ENCODE assay signal across 30 cellular contexts in genomic region chr19:29568036-29568788, GRCh38. TPM values are rescaled to one million over a fixed set of nuclear protein-coding genes. Genes with fewer than 3 reads are reported as not detected.
A peak's percentile ranks its signal among the peaks of the same experiment; 100 is the strongest.
DNase-seq lines count a peak whose midpoint lies in the region; ATAC-seq, FAIRE-seq and TF ChIP-seq lines count a peak whose summit lies in the region.
"Had no signal": no experiment of that assay in that cellular context is flagged by ENCODE, and none has a peak within 500 bp of the region (broad histone marks: within the 10 kb centered on the region; RNA-seq: fewer than 3 reads in every experiment).

No MANE protein-coding gene starts in this region.

- TF ChIP-seq EP300 in H1 (IDR thresholded peaks at IDR 0.05; ENCODE audit: borderline replicate concordance in 1 of 2, low read depth in 2 of 2, low read length in 2 of 2), result no peak

- no peak overlapping the region for H3K4me3 ChIP-seq in Panc1 (ENCODE audit: low read depth in 2 of 2, low read length in 2 of 2)
- no peak overlapping the region for H3K4me3 ChIP-seq in H1 (ENCODE audit: extremely low read depth in 1 of 4, insufficient read depth in 2 of 4, low read depth in 3 of 4, low read length in 4 of 4)
- H3K4me3 ChIP-seq: BLaER1 treated with 17β-estradiol and CSF1 and Interleukin-3, amounts not matched to agents 10 nM and 100 nM had no signal

- no peak overlapping the region for H3K4me3 Mint-ChIP-seq in activated CD8-positive, alpha-beta memory T cell treated with anti-CD3 and anti-CD28 coated beads, Interleukin-2, amount 10 ng/mL, durations not matched to agents 7 days and 5 days
- H3K4me3 Mint-ChIP-seq: CD4-positive, alpha-beta T cell had no signal

- POLR2A ChIA-PET in Panc1 (lab: Charles Lee), result interaction anchor here (0.6 kb wide), 1 partner anchor 1551 kb away, joined by 4 read pairs; no protein-coding TSS in a partner anchor
- POLR2A ChIA-PET in H1 (lab: Charles Lee; ENCODE audit: partially characterized antibody), result no interaction called here

- H4K20me1 ChIP-seq in H1 (replicated peaks in 1 of 2; ENCODE audit: control insufficient read depth in 1 of 2, insufficient read depth in 2 of 2, low read length in 2 of 2), result peaks cover 0 to 4% of the 10 kb centered on the region in 2 experiments
- H4K20me1 ChIP-seq: BLaER1 treated with 17β-estradiol and CSF1 and Interleukin-3, amounts not matched to agents 10 nM and 100 nM had no signal

- intact Hi-C loops in Panc1 (cut with micrococcal nuclease; ENCODE audit: unreplicated experiment), result no loop called here

- H2BK120ac ChIP-seq in H1 (replicated peaks; ENCODE audit: low read depth, low read length), result no peak overlapping the region

- H3K27ac ChIP-seq in Panc1 (ENCODE audit: low read length), result no peak overlapping the region
- no peak overlapping the region for H3K27ac ChIP-seq in H1 (ENCODE audit: low read depth, low read length)
- H3K27ac ChIP-seq: BLaER1 treated with 17β-estradiol and CSF1 and Interleukin-3, amounts not matched to agents 10 nM and 100 nM; RWPE1 had no signal

- no peak overlapping the region for H3K27ac Mint-ChIP-seq in activated CD8-positive, alpha-beta memory T cell treated with anti-CD3 and anti-CD28 coated beads, Interleukin-2, amount 10 ng/mL, durations not matched to agents 7 days and 5 days
- H3K27ac Mint-ChIP-seq: CD4-positive, alpha-beta T cell had no signal

- peak; percentile 28 for DNase-seq in activated CD8-positive, alpha-beta memory T cell treated with anti-CD3 and anti-CD28 coated beads, Interleukin-2, amount 10 ng/mL, durations not matched to agents 7 days and 5 days
- DNase-seq in activated CD8-positive, alpha-beta memory T cell treated with anti-CD3 and anti-CD28 coated beads, Interleukin-2, amount 50 U/mL, for 4 hours, result no peak
- no peak for DNase-seq in Panc1 (ENCODE audit: low read depth, low spot score)
- no peak for DNase-seq in H1 (ENCODE audit: low read depth in 1 of 2, low spot score in 2 of 2)
- DNase-seq in stimulated activated CD8-positive, alpha-beta memory T cell treated with anti-CD3 and anti-CD28 coated beads, Interleukin-4, amount 100 ng/mL, for 48 hours, result peak; percentile 10
- no peak for DNase-seq in NCI-H1048 (lab: John Stamatoyannopoulos, UW)
- no peak for DNase-seq in stimulated activated CD4-positive, alpha-beta T cell treated with anti-CD3 and anti-CD28 coated beads, Interleukin-2, amount 100 ng/mL, for 24 hours
- no peak for DNase-seq in glomerular visceral epithelial cell (ENCODE audit: extremely low spot score)
- DNase-seq: 8988T; CD4-positive, alpha-beta T cell; COR-L47; DMS53; GOT3; Kasumi-1; NCI-H1105 treated with DMSO at 0.1 percent for 48 hours; NCI-H146; NCI-H1930; NCI-H2227 treated with DMSO at 0.1 percent for 48 hours; NCI-H526 treated with DMSO at 0.1 percent for 48 hours; SHP77 had no signal

- H3K9ac ChIP-seq in H1 (replicated peaks in 1 of 4; ENCODE audit: extremely low read depth in 1 of 4, low read depth in 3 of 4, low read length in 3 of 4), result no peak overlapping the region
- H3K9ac ChIP-seq: BLaER1 treated with 17β-estradiol and CSF1 and Interleukin-3, amounts not matched to agents 10 nM and 100 nM had no signal

- no peaks in the 10 kb centered on the region for H3K36me3 Mint-ChIP-seq in activated CD8-positive, alpha-beta memory T cell treated with anti-CD3 and anti-CD28 coated beads, Interleukin-2, amount 10 ng/mL, durations not matched to agents 7 days and 5 days

- no peak overlapping the region for H2BK5ac ChIP-seq in H1 (ENCODE audit: low read depth, low read length)

- H3K56ac ChIP-seq in H1 (replicated peaks; ENCODE audit: insufficient read length, low read depth, low read length), result no peak overlapping the region

- TF ChIP-seq CTCF in Panc1 (IDR thresholded peaks at IDR 0.05) (no peak), H1 (IDR thresholded peaks at IDR 0.05; ENCODE audit: control extremely low read depth in 1 of 3, insufficient read depth in 1 of 3, low read depth in 1 of 3, low read length in 3 of 3) (no peak)

- H3K18ac ChIP-seq in H1 (ENCODE audit: extremely low read depth, low read length), result no peak overlapping the region

- no peak overlapping the region for H2BK15ac ChIP-seq in H1 (ENCODE audit: low read length)

- ATAC-seq in activated CD8-positive, alpha-beta memory T cell treated with anti-CD3 and anti-CD28 coated beads, Interleukin-2, amount 10 ng/mL, durations not matched to agents 7 days and 5 days, result no peak
- ATAC-seq in Panc1, result 0 out of 2 replicates have a peak, but pooled peaks have one; percentile 27
- ATAC-seq: HCT116 had no signal

- H3K4ac ChIP-seq in H1 (replicated peaks; ENCODE audit: insufficient read length, low read depth, low read length), result no peak overlapping the region

- no peak overlapping the region for H4K91ac ChIP-seq in H1 (replicated peaks; ENCODE audit: insufficient read length, low read length)

- no peak overlapping the region for H3K14ac ChIP-seq in H1 (ENCODE audit: insufficient read length)

- H2BK12ac ChIP-seq in H1 (ENCODE audit: low read depth, low read length), result 0 out of 2 replicates have a peak overlapping the region, but pooled peaks have one; percentile 17

- TF ChIP-seq RAD21 in H1 (IDR thresholded peaks at IDR 0.05 in 1 of 2, conservative IDR thresholded peaks at IDR 0.05 in 1 of 2; ENCODE audit: low read depth in 2 of 2, low read length in 2 of 2), result no peak

- no peak overlapping the region for H3K23ac ChIP-seq in H1 (ENCODE audit: insufficient read length)

- H2AK5ac ChIP-seq in H1 (ENCODE audit: low read depth, low read length), result no peak overlapping the region

- BruUV-seq in Panc1 (replicated peaks; lab: Mats Ljungman, UMichigan), result no TSS peak

- CTCF ChIA-PET in activated CD8-positive, alpha-beta memory T cell treated with anti-CD3 and anti-CD28 coated beads, Interleukin-2, amount 10 ng/mL, durations not matched to agents 7 days and 5 days (lab: Charles Lee), result no interaction called here
- CTCF ChIA-PET in Panc1 (lab: Charles Lee) (interaction anchor here (0.7 kb wide), 1 partner anchor 18 kb away, joined by 4 read pairs; no protein-coding TSS in a partner anchor), H1 (lab: Charles Lee; ENCODE audit: partially characterized antibody) (interaction anchor here (1.0 kb wide), 2 partner anchors 9 to 29 kb away, joined by 3 read pairs; no protein-coding TSS in a partner anchor)

- H4K8ac ChIP-seq in H1 (ENCODE audit: extremely low read depth, insufficient read depth, low read length), result no peak overlapping the region

- H3K4me2 ChIP-seq in H1 (ENCODE audit: insufficient read depth in 1 of 2, low read depth in 2 of 2, low read length in 2 of 2), result no peak overlapping the region

- H3K4me1 ChIP-seq in Panc1 (ENCODE audit: control insufficient read depth, insufficient read depth, low read length) (no peaks in the 10 kb centered on the region), H1 (replicated peaks in 1 of 4; ENCODE audit: control insufficient read depth in 3 of 4, insufficient read depth in 4 of 4, low read length in 3 of 4) (peaks cover 0 to 10% (median 0%) of the 10 kb centered on the region in 4 experiments; a peak in 3 of 7 replicates)
- H3K4me1 ChIP-seq: BLaER1 treated with 17β-estradiol and CSF1 and Interleukin-3, amounts not matched to agents 10 nM and 100 nM had no signal

- H3K27me3 ChIP-seq in Panc1 (ENCODE audit: control insufficient read depth, insufficient read depth, low read length) (peaks cover 17% of the 10 kb centered on the region), H1 (replicated peaks in 1 of 4; ENCODE audit: control insufficient read depth in 3 of 4, extremely low read depth in 1 of 4, insufficient read depth in 3 of 4, low read length in 3 of 4) (no peaks in the 10 kb centered on the region; a peak in 1 of 7 replicates)
- H3K27me3 ChIP-seq: BLaER1 treated with 17β-estradiol and CSF1 and Interleukin-3, amounts not matched to agents 10 nM and 100 nM had no signal

- H3K4me1 Mint-ChIP-seq in activated CD8-positive, alpha-beta memory T cell treated with anti-CD3 and anti-CD28 coated beads, Interleukin-2, amount 10 ng/mL, durations not matched to agents 7 days and 5 days, result peaks cover 7% of the 10 kb centered on the region

- H2BK20ac ChIP-seq in H1 (ENCODE audit: low read length), result no peak overlapping the region

- FAIRE-seq in H1 (lab: Jason Lieb, UNC), result no peak
- FAIRE-seq: G401.6 had no signal

- H4K5ac ChIP-seq in H1 (ENCODE audit: insufficient read length, low read depth, low read length), result no peak overlapping the region

- no peak for TF ChIP-seq POLR2A in H1 (IDR thresholded peaks at IDR 0.05; ENCODE audit: control extremely low read depth in 1 of 2, low read depth in 2 of 2, low read length in 2 of 2)

- H3K27me3 Mint-ChIP-seq in activated CD8-positive, alpha-beta memory T cell treated with anti-CD3 and anti-CD28 coated beads, Interleukin-2, amount 10 ng/mL, durations not matched to agents 7 days and 5 days, result peaks cover 39% of the 10 kb centered on the region

- no peaks in the 10 kb centered on the region for H3K23me2 ChIP-seq in H1 (ENCODE audit: low read depth, low read length)

- H3K36me3 ChIP-seq in Panc1 (ENCODE audit: control insufficient read depth, insufficient read depth, low read length) (no peaks in the 10 kb centered on the region), H1 (ENCODE audit: control insufficient read depth in 2 of 4, insufficient read depth in 4 of 4, low read length in 3 of 4) (no peaks in the 10 kb centered on the region)
- H3K36me3 ChIP-seq: BLaER1 treated with 17β-estradiol and CSF1 and Interleukin-3, amounts not matched to agents 10 nM and 100 nM had no signal

- in situ Hi-C loops in Panc1 (cut with HindIII; ENCODE audit: low pct_unique_long_range_greater_than_20kb, low sequenced_read_pairs), result no loop called here

- H3K9me3 ChIP-seq in Panc1 (ENCODE audit: control insufficient read depth, insufficient read depth, low read depth, low read length), result no peaks in the 10 kb centered on the region
- no peaks in the 10 kb centered on the region for H3K9me3 ChIP-seq in H1 (ENCODE audit: insufficient read depth in 2 of 2, low read depth in 1 of 2, low read length in 1 of 2)
- H3K9me3 ChIP-seq: BLaER1 treated with 17β-estradiol and CSF1 and Interleukin-3, amounts not matched to agents 10 nM and 100 nM had no signal

- WGBS in H1 (ENCODE audit: extremely low coverage in 1 of 2, insufficient coverage in 1 of 2, insufficient read length in 1 of 2, insufficient replicate concordance in 2 of 2, low coverage in 1 of 2, low lambda C conversion rate in 2 of 2, missing lambda C conversion rate in 1 of 2), 2 experiments, result 89% methylated on average over 15 of the region's 17 CpGs; no CpG with 5 or more reads in 1 of the 2 experiments

- H3K79me1 ChIP-seq in H1 (ENCODE audit: low read depth, low read length), result no peaks in the 10 kb centered on the region

- no peak overlapping the region for H2AFZ ChIP-seq in H1 (ENCODE audit: low read length)

- H3K79me2 ChIP-seq in H1 (ENCODE audit: control insufficient read depth in 1 of 2, insufficient read depth in 2 of 2, low read length in 2 of 2), result no peaks in the 10 kb centered on the region

- H3K9me3 Mint-ChIP-seq in activated CD8-positive, alpha-beta memory T cell treated with anti-CD3 and anti-CD28 coated beads, Interleukin-2, amount 10 ng/mL, durations not matched to agents 7 days and 5 days (ENCODE audit: low read depth), result no peaks in the 10 kb centered on the region
- H3K9me3 Mint-ChIP-seq: CD4-positive, alpha-beta T cell had no signal

RNA-seq across cellular contexts. Expression of gene POP4, which starts 37.9 kb away (rescaled TPM):
- total RNA-seq in activated CD8-positive, alpha-beta memory T cell treated with anti-CD3 and anti-CD28 coated beads, Interleukin-2, amount 10 ng/mL, durations not matched to agents 7 days and 5 days, result 100 to 1,000 TPM in 1 of 2 experiments, 10 to 100 TPM in 1; 96.6 to 106 TPM
- total RNA-seq in Panc1 (2021; ENCODE audit: unreplicated experiment), result 116 TPM
- 77.5 TPM for polyA plus RNA-seq in Panc1 (2012; ENCODE audit: insufficient read length)
- 38.0 and 41.5 TPM in 2 replicates for total RNA-seq in H1 (2021; fragmentation: NEBNext Ultra II Directional; extraction: Animal tissue kit (Norgen Biotek cat#: 25700))
- polyA plus RNA-seq in H1 (2011; rRNA removed), result 22.8 and 29.1 TPM in 2 replicates
- 36.0 TPM for polyA plus RNA-seq in H1 (2011; cell fraction: cytosol; rRNA removed)
- 35.2 TPM for polyA plus RNA-seq in H1 (2011; cell fraction: nucleus; rRNA removed)
- 28.3 to 36.0 TPM (median 33.8 TPM) in 4 replicates for polyA plus RNA-seq in H1 (2012, experiment 1 of 2)
- 21.5 TPM for polyA plus RNA-seq in H1 (2012, experiment 2 of 2)
- polyA plus RNA-seq in H1 (2013, experiment 1 of 2), result 49.0 TPM
- polyA plus RNA-seq in H1 (2013, experiment 2 of 2), result 48.9 TPM
- polyA minus RNA-seq in H1 (2011; rRNA and poly(A)+ RNA removed), result 25.6 and 43.4 TPM in 2 replicates
- polyA minus RNA-seq in H1 (2011; cell fraction: cytosol; rRNA and poly(A)+ RNA removed), result 21.2 TPM
- 48.4 TPM for polyA minus RNA-seq in H1 (2011; cell fraction: nucleus; rRNA and poly(A)+ RNA removed)

RNA-seq across cellular contexts. Expression of gene VSTM2B, which starts 42.4 kb away (rescaled TPM):
- not detected for total RNA-seq in activated CD8-positive, alpha-beta memory T cell treated with anti-CD3 and anti-CD28 coated beads, Interleukin-2, amount 10 ng/mL, durations not matched to agents 7 days and 5 days
- total RNA-seq in Panc1 (2021; ENCODE audit: unreplicated experiment), result not detected
- not detected for polyA plus RNA-seq in Panc1 (2012; ENCODE audit: insufficient read length)
- total RNA-seq in H1 (2021; fragmentation: NEBNext Ultra II Directional; extraction: Animal tissue kit (Norgen Biotek cat#: 25700)), result 1.2 and 1.5 TPM in 2 replicates
- 0.82 and 1.6 TPM in 2 replicates for polyA plus RNA-seq in H1 (2011; rRNA removed)
- 1.6 TPM for polyA plus RNA-seq in H1 (2011; cell fraction: cytosol; rRNA removed)
- 0.84 TPM for polyA plus RNA-seq in H1 (2011; cell fraction: nucleus; rRNA removed)
- polyA plus RNA-seq in H1 (2012, experiment 1 of 2), result 0.23 to 0.97 TPM (median 0.69 TPM) in 4 replicates
- 0.34 TPM for polyA plus RNA-seq in H1 (2012, experiment 2 of 2)
- 0.67 TPM for polyA plus RNA-seq in H1 (2013, experiment 1 of 2)
- 0.55 TPM for polyA plus RNA-seq in H1 (2013, experiment 2 of 2)
- polyA minus RNA-seq in H1 (2011; rRNA and poly(A)+ RNA removed), result not detected in 2 replicates
- polyA minus RNA-seq in H1 (2011; cell fraction: cytosol; rRNA and poly(A)+ RNA removed), result 1.0 TPM
- polyA minus RNA-seq in H1 (2011; cell fraction: nucleus; rRNA and poly(A)+ RNA removed), result 0.80 TPM
- total RNA-seq: CD4-positive, alpha-beta T cell; Daoy; HT-29; M059J; NCI-H460; SK-MEL-5 had no signal
- polyA plus RNA-seq: AG04450 had no signal

Comparison
In these comparisons a context has a peak if more than half of its experiments do, and no peak if none do; other contexts are left out.
1. DNase-seq: peak in activated CD8-positive, alpha-beta memory T cell treated with anti-CD3 and anti-CD28 coated beads, Interleukin-2, amount 10 ng/mL, durations not matched to agents 7 days and 5 days (single experiment) and stimulated activated CD8-positive, alpha-beta memory T cell treated with anti-CD3 and anti-CD28 coated beads, Interleukin-4, amount 100 ng/mL, for 48 hours (single experiment); none in activated CD8-positive, alpha-beta memory T cell treated with anti-CD3 and anti-CD28 coated beads, Interleukin-2, amount 50 U/mL, for 4 hours (single experiment), Panc1 (single experiment), H1 (0 of 2), NCI-H1048 (single experiment), stimulated activated CD4-positive, alpha-beta T cell treated with anti-CD3 and anti-CD28 coated beads, Interleukin-2, amount 100 ng/mL, for 24 hours (0 of 2) and glomerular visceral epithelial cell (single experiment).